1 cellular context compared by ENCODE assay signal in the genomic region with DNA sequence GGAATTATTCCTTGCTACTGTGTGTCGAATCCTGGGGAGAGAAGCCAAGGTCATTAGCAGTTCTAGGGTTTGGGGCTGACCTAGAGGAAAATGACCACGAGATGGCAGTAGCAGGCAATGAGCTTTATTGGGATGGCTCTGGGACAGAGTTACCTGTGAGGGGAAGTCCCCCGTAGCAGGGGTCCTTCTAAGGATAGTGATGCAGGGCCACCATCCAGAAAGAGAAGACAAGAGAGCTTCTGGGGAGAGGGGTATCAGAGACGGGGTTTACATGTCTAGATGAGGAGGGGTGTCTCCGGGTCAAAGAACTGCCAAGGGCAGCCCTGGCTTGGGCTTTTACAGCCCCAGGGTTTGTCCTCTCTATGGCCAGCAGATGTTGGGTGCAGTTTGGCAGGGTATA.
TF ChIP-seq lines count a peak whose summit lies in the region.

No MANE protein-coding gene starts in this region.

TF ChIP-seq in H1, 55 proteins besides CTCF, POLR2A, EP300 and RAD21:
- TF ChIP-seq, protein P1, sequence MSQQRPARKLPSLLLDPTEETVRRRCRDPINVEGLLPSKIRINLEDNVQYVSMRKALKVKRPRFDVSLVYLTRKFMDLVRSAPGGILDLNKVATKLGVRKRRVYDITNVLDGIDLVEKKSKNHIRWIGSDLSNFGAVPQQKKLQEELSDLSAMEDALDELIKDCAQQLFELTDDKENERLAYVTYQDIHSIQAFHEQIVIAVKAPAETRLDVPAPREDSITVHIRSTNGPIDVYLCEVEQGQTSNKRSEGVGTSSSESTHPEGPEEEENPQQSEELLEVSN (IDR thresholded peaks at IDR 0.05) = no peak
- TF ChIP-seq KDM1A (IDR thresholded peaks at IDR 0.05; ENCODE audit: borderline replicate concordance, low read length) (no peak), ASH2L (IDR thresholded peaks at IDR 0.05; ENCODE audit: low read length) (no peak), JUND (IDR thresholded peaks at IDR 0.05; ENCODE audit: low read length) (no peak), RFX5 (IDR thresholded peaks at IDR 0.05; ENCODE audit: borderline replicate concordance, low read depth, low read length) (no peak), BCL11A (IDR thresholded peaks at IDR 0.05; ENCODE audit: low read depth in 2 of 2, low read length in 2 of 2) (no peak), SUZ12 (IDR thresholded peaks at IDR 0.05; ENCODE audit: low read length) (no peak), SIRT6 (IDR thresholded peaks at IDR 0.05; ENCODE audit: low read length) (no peak), SRF (IDR thresholded peaks at IDR 0.05; ENCODE audit: low read depth, low read length) (no peak), RNF2 (IDR thresholded peaks at IDR 0.05; ENCODE audit: borderline replicate concordance, low read depth, low read length, missing control alignments, poor library complexity, severe bottlenecking) (no peak), SP4 (IDR thresholded peaks at IDR 0.05; ENCODE audit: low read length) (no peak), BACH1 (IDR thresholded peaks at IDR 0.05; ENCODE audit: low read length) (no peak)
